Comparison of ENCODE assay signal across 12 cellular contexts in the genomic region with DNA sequence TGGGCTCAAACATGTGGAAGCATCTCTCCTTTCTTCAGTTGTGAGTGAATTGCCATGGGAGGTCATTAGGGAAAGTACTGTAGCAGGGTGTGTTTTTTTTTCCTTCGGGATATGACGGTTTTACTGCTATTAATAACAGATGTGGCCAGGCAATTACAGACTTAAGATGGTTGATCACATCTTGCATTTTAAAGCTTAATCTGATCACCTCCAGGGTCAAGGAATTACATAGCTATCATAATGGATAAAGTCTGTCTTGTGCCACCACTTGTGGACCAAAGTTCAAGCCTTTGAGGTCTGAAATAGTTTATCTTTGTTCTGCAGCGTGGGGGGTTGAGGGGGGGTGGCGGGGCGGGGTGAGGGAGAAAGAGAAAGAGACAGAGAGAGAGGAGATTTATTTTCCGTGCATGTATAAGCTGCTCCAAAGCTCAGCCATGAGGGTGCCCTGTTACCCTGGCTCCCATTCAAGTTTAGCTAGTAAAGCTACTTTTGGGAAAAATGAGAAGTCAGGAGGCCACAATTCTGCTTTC. TPM values are rescaled to one million over a fixed set of nuclear protein-coding genes. Genes with fewer than 3 reads are reported as not detected.
DNase-seq lines count a peak whose midpoint lies in the region; ATAC-seq, FAIRE-seq and TF ChIP-seq lines count a peak whose summit lies in the region.
"Had no signal": no experiment of that assay in that cellular context is flagged by ENCODE, and none has a peak within 500 bp of the region (broad histone marks: within the 10 kb centered on the region; RNA-seq: fewer than 3 reads in every experiment).

No MANE protein-coding gene starts in this region.

- H3K27ac Mint-ChIP-seq in Caco-2 (ENCODE audit: unreplicated experiment), result peak overlapping the region; percentile 62

- H3K36me3 ChIP-seq in Caco-2 (ENCODE audit: control insufficient read depth, insufficient read depth, low read length), result no peaks in the 10 kb centered on the region
- no peaks in the 10 kb centered on the region for H3K36me3 ChIP-seq in K562 (ENCODE audit: control insufficient read depth, insufficient read depth, low read length)
- H3K36me3 ChIP-seq in muscle layer of duodenum (ENCODE audit: control insufficient read depth in 1 of 2, insufficient read depth in 2 of 2, low read length in 2 of 2), result no peaks in the 10 kb centered on the region
- no peaks in the 10 kb centered on the region for H3K36me3 ChIP-seq in MM.1S (replicated peaks; ENCODE audit: insufficient read depth, low read length)
- H3K36me3 ChIP-seq: adrenal gland had no signal

- WGBS in K562 (ENCODE audit: insufficient coverage, low coverage, missing lambda C conversion rate), result 0% methylated on average over 2 of the region's 6 CpGs

- ATAC-seq in K562, result peak; percentile 69

- intact Hi-C loops in Caco-2 (cut with micrococcal nuclease; ENCODE audit: unreplicated experiment), result loop anchor here (1.0 to 5.0 kb wide), 6 partner anchors 19 to 316 kb away; no protein-coding TSS in a partner anchor
- intact Hi-C loops in K562 (cut with micrococcal nuclease), result no loop called here

- H3K27me3 ChIP-seq in Caco-2 (replicated peaks; ENCODE audit: control insufficient read depth, insufficient read depth, low read length), result no peaks in the 10 kb centered on the region
- H3K27me3 ChIP-seq in K562 (ENCODE audit: control insufficient read depth in 2 of 2, insufficient read depth in 2 of 2, low read length in 2 of 2), result no peaks in the 10 kb centered on the region; a peak in 1 of 5 replicates
- H3K27me3 ChIP-seq in muscle layer of duodenum (ENCODE audit: low read depth, low read length), result no peaks in the 10 kb centered on the region
- no peaks in the 10 kb centered on the region for H3K27me3 ChIP-seq in MM.1S (replicated peaks; ENCODE audit: insufficient read depth, low read length)
- H3K27me3 ChIP-seq: adrenal gland had no signal

- H3K36me3 Mint-ChIP-seq in Caco-2 (ENCODE audit: insufficient read depth, unreplicated experiment), result no peaks in the 10 kb centered on the region

- peak; percentile 53 to 62 for DNase-seq in Caco-2
- peak; percentile 42 for DNase-seq in NCI-H146 treated with DMSO at 0.1 percent for 48 hours (lab: John Stamatoyannopoulos, UW; ENCODE audit: unreplicated experiment)
- peak; percentile 21 to 39 (median 30) for DNase-seq in K562 (ENCODE audit: extremely low read depth in 1 of 4, low spot score in 3 of 4)
- no peak for DNase-seq in MM.1S
- no peak for DNase-seq in inferior parietal cortex (ENCODE audit: extremely low spot score)
- DNase-seq in activated naive CD4-positive, alpha-beta T cell treated with Interleukin-2 at 50 U/mL for 16 hours, result no peak
- no peak for DNase-seq in cerebellum (ENCODE audit: low spot score)
- DNase-seq: activated CD4-positive, CD25-positive, alpha-beta regulatory T cell; adrenal gland; mesendoderm had no signal

- H3K4me1 ChIP-seq in Caco-2, result peaks cover 82% of the 10 kb centered on the region
- H3K4me1 ChIP-seq in K562 (replicated peaks in 1 of 2; ENCODE audit: control insufficient read depth in 2 of 2, insufficient read depth in 2 of 2, low read length in 2 of 2), result peaks cover 0 to 15% of the 10 kb centered on the region in 2 experiments; a peak in 2 of 5 replicates
- peaks cover 3% of the 10 kb centered on the region in 2 donors for H3K4me1 ChIP-seq in muscle layer of duodenum (ENCODE audit: control insufficient read depth in 1 of 2, insufficient read depth in 2 of 2, low read length in 2 of 2)
- no peaks in the 10 kb centered on the region for H3K4me1 ChIP-seq in MM.1S (ENCODE audit: low read length)

- H2AFZ ChIP-seq in K562 (ENCODE audit: low read depth, low read length) (no peak overlapping the region), MM.1S (ENCODE audit: low read length) (no peak overlapping the region)

- H3K4me3 ChIP-seq in Caco-2 (ENCODE audit: low read depth, low read length) (no peak overlapping the region), K562 (no peak overlapping the region), muscle layer of duodenum (ENCODE audit: low read depth in 1 of 2, low read length in 2 of 2) (no peak overlapping the region), MM.1S (ENCODE audit: low read length) (no peak overlapping the region)
- H3K4me3 ChIP-seq: adrenal gland had no signal

- H4K20me1 ChIP-seq in K562 (replicated peaks; ENCODE audit: control insufficient read depth, insufficient read depth, low read length) (no peaks in the 10 kb centered on the region), MM.1S (ENCODE audit: insufficient read depth, low read length) (no peaks in the 10 kb centered on the region)

- H3K9me1 ChIP-seq in K562 (ENCODE audit: control insufficient read depth, insufficient read depth, low read length), result no peaks in the 10 kb centered on the region

- TF ChIP-seq POLR2A in K562 (conservative IDR thresholded peaks at IDR 0.05), result no peak

- no peaks in the 10 kb centered on the region for H3F3A ChIP-seq in MM.1S (ENCODE audit: insufficient read depth, low read length)

- H3K9me2 ChIP-seq in MM.1S (replicated peaks; ENCODE audit: insufficient read depth, low read length), result no peaks in the 10 kb centered on the region

- H3K9ac ChIP-seq in K562 (ENCODE audit: insufficient read depth in 1 of 2, low read depth in 2 of 2, low read length in 2 of 2), result no peak overlapping the region
- no peak overlapping the region for H3K9ac ChIP-seq in MM.1S (ENCODE audit: low read length)

- H3K4me1 Mint-ChIP-seq in Caco-2 (ENCODE audit: low read depth, unreplicated experiment), result peaks cover 66% of the 10 kb centered on the region

- TF ChIP-seq RAD21 in K562 (CRISPR knock-in tag; conservative IDR thresholded peaks at IDR 0.05 in 1 of 2, IDR thresholded peaks at IDR 0.05 in 1 of 2), result no peak

- TF ChIP-seq EP300 in K562 (IDR thresholded peaks at IDR 0.05; ENCODE audit: low read length), result no peak

- H3K4me3 Mint-ChIP-seq in Caco-2 (ENCODE audit: unreplicated experiment), result peak overlapping the region; percentile 50

- POLR2A ChIA-PET in Caco-2 (lab: Charles Lee), result interaction anchor here (0.6 to 2.9 kb wide), 5 partner anchors 19 to 226 kb away, joined by 6 to 44 read pairs (median 8); no protein-coding TSS in a partner anchor
- POLR2A ChIA-PET in K562 (lab: Yijun Ruan, JAX), result no interaction called here

- CTCF ChIA-PET in Caco-2 (lab: Charles Lee), result interaction anchor here (0.7 to 1.6 kb wide), 7 partner anchors 12 to 173 kb away, joined by 3 to 10 read pairs (median 4); no protein-coding TSS in a partner anchor
- CTCF ChIA-PET in K562 (lab: Yijun Ruan, JAX; ENCODE audit: low intra/inter-chr PET ratio), result no interaction called here

- H3K27ac ChIP-seq in K562 (ENCODE audit: extremely low read depth, low read depth, low read length) (no peak overlapping the region), muscle layer of duodenum (ENCODE audit: low read length) (peak overlapping the region; percentile 19), MM.1S (ENCODE audit: low read length) (no peak overlapping the region)
- H3K27ac ChIP-seq: adrenal gland had no signal

- H3K4me2 ChIP-seq in K562 (ENCODE audit: insufficient read depth, low read length), result no peak overlapping the region; the same call in 1 of the 2 replicates
- H3K4me2 ChIP-seq in MM.1S (ENCODE audit: low read depth, low read length), result no peak overlapping the region

- TF ChIP-seq CTCF in Caco-2 (IDR thresholded peaks at IDR 0.05; ENCODE audit: insufficient read depth in 1 of 2, low read depth in 1 of 2, low read length in 1 of 2, severe bottlenecking in 1 of 2, unreplicated experiment in 1 of 2) (no peak), K562 (IDR thresholded peaks at IDR 0.05 in 2 of 3, conservative IDR thresholded peaks at IDR 0.05 in 1 of 3; ENCODE audit: insufficient read depth in 2 of 3, low read depth in 1 of 3, low read length in 3 of 3) (no peak), MM.1S (IDR thresholded peaks at IDR 0.05; ENCODE audit: low read length) (no peak)

- no peaks in the 10 kb centered on the region for H3K9me3 ChIP-seq in Caco-2
- H3K9me3 ChIP-seq in K562 (replicated peaks; ENCODE audit: control insufficient read depth, insufficient read depth, low read depth, low read length), result no peaks in the 10 kb centered on the region
- no peaks in the 10 kb centered on the region for H3K9me3 ChIP-seq in muscle layer of duodenum (ENCODE audit: control insufficient read depth in 1 of 2, low read length in 2 of 2)
- H3K9me3 ChIP-seq in MM.1S (replicated peaks; ENCODE audit: insufficient read depth, low read length), result no peaks in the 10 kb centered on the region
- H3K9me3 ChIP-seq: adrenal gland had no signal

- H3K9me3 Mint-ChIP-seq in Caco-2 (ENCODE audit: unreplicated experiment), result no peaks in the 10 kb centered on the region

- H3K79me2 ChIP-seq in K562 (ENCODE audit: control insufficient read depth, insufficient read depth, low read length) (no peaks in the 10 kb centered on the region), MM.1S (ENCODE audit: low read length) (no peaks in the 10 kb centered on the region)

- H3K27me3 Mint-ChIP-seq in Caco-2 (ENCODE audit: insufficient read depth, unreplicated experiment), result no peaks in the 10 kb centered on the region

- FAIRE-seq in K562 (lab: Jason Lieb, UNC), result no peak
- FAIRE-seq: H1 had no signal

- in situ Hi-C loops in K562 (cut with MboI), result no loop called here

- BruUV-seq in Caco-2 (replicated peaks; lab: Mats Ljungman, UMichigan), result no TSS peak
- BruUV-seq in K562 (replicated peaks; lab: Mats Ljungman, UMichigan), result no TSS peak

TF ChIP-seq in K562, 482 proteins besides CTCF, POLR2A, EP300 and RAD21 (continues in another document):
- TF ChIP-seq ZNF143 (CRISPR knock-in tag; IDR thresholded peaks at IDR 0.05), result no peak
- TF ChIP-seq CCNT2 (IDR thresholded peaks at IDR 0.05; ENCODE audit: borderline replicate concordance, extremely low read depth, insufficient read length, low read depth, low read length), result peak; percentile 11
- TF ChIP-seq EZH2 (IDR thresholded peaks at IDR 0.05; ENCODE audit: borderline replicate concordance, low read depth, low read length), result no peak

RNA-seq across cellular contexts. Expression of a gene that starts 5.5 kb away (rescaled TPM):
- total RNA-seq in Caco-2 (2022) (not detected in 2 replicates), K562 (2014; rRNA removed) (not detected in 2 replicates), K562 (2014; rRNA removed; fragmentation: Illumina TruSeq; extraction: Trizol) (not detected in 2 replicates), K562 (2015; rRNA removed; fragmentation: Illumina TruSeq; extraction: Trizol) (not detected in 2 replicates), K562 (2021) (not detected in 2 replicates), cerebellum (17.1 TPM)
- not detected in 2 replicates for total RNA-seq in K562 (2011; cell fraction: chromatin; rRNA removed; ENCODE audit: low replicate concordance)
- total RNA-seq in K562 (2011; cell fraction: nucleolus; rRNA removed), result not detected in 2 replicates
- total RNA-seq in K562 (2011; cell fraction: nucleoplasm; rRNA removed), result not detected in 2 replicates
- polyA plus RNA-seq in K562 (2011; rRNA removed) (not detected in 2 replicates), K562 (2014; fragmentation: Illumina TruSeq; extraction: Trizol) (not detected in 2 replicates), K562 (2014; fragmentation: Nextera tagmentation; extraction: Ambion mirVana) (not detected), K562 (2014; rRNA removed) (0.13 TPM in 1 of 2 replicates, not detected in the other)
- polyA plus RNA-seq in K562 (2011; cell fraction: cytosol; rRNA removed), result not detected in 2 replicates
- not detected in 2 replicates for polyA plus RNA-seq in K562 (2011; cell fraction: nucleus; rRNA removed)
- polyA plus RNA-seq in K562 (2012), result not detected in 2 replicates
- polyA minus RNA-seq in K562 (2011; rRNA and poly(A)+ RNA removed), result not detected in 2 replicates
- polyA minus RNA-seq in K562 (2011; cell fraction: cytosol; rRNA and poly(A)+ RNA removed), result not detected in 2 replicates
- polyA minus RNA-seq in K562 (2011; cell fraction: nucleus; rRNA and poly(A)+ RNA removed), result not detected in 2 replicates

Comparison
In these comparisons a context has a peak if more than half of its experiments do, and no peak if none do; other contexts are left out.
1. DNase-seq: peak in Caco-2 (2 of 2), NCI-H146 treated with DMSO at 0.1 percent for 48 hours (single experiment) and K562 (4 of 4); none in MM.1S (single experiment), inferior parietal cortex (single experiment), activated naive CD4-positive, alpha-beta T cell treated with Interleukin-2 at 50 U/mL for 16 hours (single experiment) and cerebellum (single experiment).
2. RNA of a gene that starts 5.5 kb away (total RNA-seq): 17.1 TPM in cerebellum (single experiment); not detected in Caco-2 and not detected in K562; every median in the first group is over 10 times any median in the second.